23 cellular contexts compared by ENCODE assay signal in genomic region chr7:120254845-120255244, GRCh38. TPM values are rescaled to one million over a fixed set of nuclear protein-coding genes. Genes with fewer than 3 reads are reported as not detected.
"Had no signal": no experiment of that assay in that cellular context is flagged by ENCODE, and none has a peak within 500 bp of the region (broad histone marks: within the 10 kb centered on the region; RNA-seq: fewer than 3 reads in every experiment).

No MANE protein-coding gene starts in this region.

- H3K27ac ChIP-seq: coronary artery, neutrophil, pancreas, right lobe of liver, transverse colon, upper lobe of right lung, uterus had no signal

- H3K27me3 ChIP-seq: neutrophil, pancreas, right lobe of liver, transverse colon, upper lobe of right lung, uterus had no signal

- H3K36me3 Mint-ChIP-seq: mesothelial cell of epicardium; naive B cell; natural killer cell treated with Interleukin-12 subunit alpha and Interleukin-12 subunit beta and Interleukin-15 and Interleukin-18, amount 100 ng/mL, for 72 hours; stimulated activated naive B cell treated with anti-CD40 and anti-IgM and Interleukin-4, amounts not matched to agents 10 μg/mL and 1 μg/mL and 100 μg/mL, for 72 hours had no signal

- H3K4me3 ChIP-seq: coronary artery, mucosa of descending colon, pancreas, right lobe of liver, transverse colon, upper lobe of right lung, uterus had no signal

- DNase-seq: dermis blood vessel endothelial cell; foreskin melanocyte; head of caudate nucleus; mesenchymal stem cell; mucosa of descending colon; naive B cell; pancreas; right lobe of liver; small intestine; stimulated activated CD4-positive, alpha-beta T cell treated with anti-CD3 and anti-CD28 coated beads, Interleukin-15, amount 100 ng/mL, for 24 hours; stimulated activated CD4-positive, alpha-beta T cell treated with anti-CD3 and anti-CD28 coated beads, Interleukin-2, amount 100 ng/mL, for 48 hours; stimulated activated naive B cell treated with anti-CD40 and anti-IgM and Interleukin-4, amounts not matched to agents 10 μg/mL and 1 μg/mL and 100 μg/mL, for 72 hours; transverse colon; upper lobe of right lung; uterus had no signal

- H3K4me3 Mint-ChIP-seq: mesothelial cell of epicardium; naive B cell; natural killer cell treated with Interleukin-12 subunit alpha and Interleukin-12 subunit beta and Interleukin-15 and Interleukin-18, amount 100 ng/mL, for 72 hours; neural crest cell; stimulated activated naive B cell treated with anti-CD40 and anti-IgM and Interleukin-4, amounts not matched to agents 10 μg/mL and 1 μg/mL and 100 μg/mL, for 72 hours; stimulated activated naive CD8-positive, alpha-beta T cell treated with anti-CD3 and anti-CD28 coated beads, Interleukin-15, Interleukin-2, amounts not matched to agents 100 ng/mL and 50 ng/mL, for 24 hours had no signal

- H3K4me1 Mint-ChIP-seq: mesothelial cell of epicardium; naive B cell; neural crest cell; stimulated activated naive B cell treated with anti-CD40 and anti-IgM and Interleukin-4, amounts not matched to agents 10 μg/mL and 1 μg/mL and 100 μg/mL, for 72 hours had no signal

- H3K36me3 ChIP-seq: neutrophil, pancreas, right lobe of liver, transverse colon, upper lobe of right lung, uterus had no signal

- H3K4me1 ChIP-seq: pancreas, right lobe of liver, transverse colon, upper lobe of right lung, uterus had no signal

- ATAC-seq: left lobe of liver; mucosa of descending colon; natural killer cell treated with Interleukin-12 subunit alpha and Interleukin-12 subunit beta and Interleukin-15 and Interleukin-18, amount 100 ng/mL, for 72 hours; pancreas; right lobe of liver; stimulated activated naive B cell treated with anti-CD40 and anti-IgM and Interleukin-4, amounts not matched to agents 10 μg/mL and 1 μg/mL and 100 μg/mL, for 72 hours; upper lobe of right lung had no signal

- H3K9me3 ChIP-seq: mucosa of descending colon, neutrophil, pancreas, right lobe of liver, transverse colon, upper lobe of right lung, uterus had no signal

- H3K27me3 Mint-ChIP-seq: naive B cell; natural killer cell treated with Interleukin-12 subunit alpha and Interleukin-12 subunit beta and Interleukin-15 and Interleukin-18, amount 100 ng/mL, for 72 hours; stimulated activated naive B cell treated with anti-CD40 and anti-IgM and Interleukin-4, amounts not matched to agents 10 μg/mL and 1 μg/mL and 100 μg/mL, for 72 hours; stimulated activated naive CD8-positive, alpha-beta T cell treated with anti-CD3 and anti-CD28 coated beads, Interleukin-15, Interleukin-2, amounts not matched to agents 100 ng/mL and 50 ng/mL, for 24 hours had no signal

- H3K27ac Mint-ChIP-seq: mesothelial cell of epicardium; naive B cell; natural killer cell treated with Interleukin-12 subunit alpha and Interleukin-12 subunit beta and Interleukin-15 and Interleukin-18, amount 100 ng/mL, for 72 hours; stimulated activated naive B cell treated with anti-CD40 and anti-IgM and Interleukin-4, amounts not matched to agents 10 μg/mL and 1 μg/mL and 100 μg/mL, for 72 hours; stimulated activated naive CD8-positive, alpha-beta T cell treated with anti-CD3 and anti-CD28 coated beads, Interleukin-15, Interleukin-2, amounts not matched to agents 100 ng/mL and 50 ng/mL, for 24 hours had no signal

RNA-seq across cellular contexts. Expression of gene KCND2, which starts 18.1 kb away (rescaled TPM):
- total RNA-seq: natural killer cell treated with Interleukin-12 subunit alpha and Interleukin-12 subunit beta and Interleukin-15 and Interleukin-18, amount 100 ng/mL, for 72 hours had no signal
- polyA plus RNA-seq: keratinocyte had no signal
